10 cellular contexts compared by ENCODE assay signal in genomic region chr1:26021647-26022403, GRCh38. TPM values are rescaled to one million over a fixed set of nuclear protein-coding genes. Genes with fewer than 3 reads are reported as not detected.
A peak's percentile ranks its signal among the peaks of the same experiment; 100 is the strongest.
DNase-seq lines count a peak whose midpoint lies in the region; ATAC-seq, FAIRE-seq and TF ChIP-seq lines count a peak whose summit lies in the region.
"Had no signal": no experiment of that assay in that cellular context is flagged by ENCODE, and none has a peak within 500 bp of the region (broad histone marks: within the 10 kb centered on the region; RNA-seq: fewer than 3 reads in every experiment).

A gene with protein sequence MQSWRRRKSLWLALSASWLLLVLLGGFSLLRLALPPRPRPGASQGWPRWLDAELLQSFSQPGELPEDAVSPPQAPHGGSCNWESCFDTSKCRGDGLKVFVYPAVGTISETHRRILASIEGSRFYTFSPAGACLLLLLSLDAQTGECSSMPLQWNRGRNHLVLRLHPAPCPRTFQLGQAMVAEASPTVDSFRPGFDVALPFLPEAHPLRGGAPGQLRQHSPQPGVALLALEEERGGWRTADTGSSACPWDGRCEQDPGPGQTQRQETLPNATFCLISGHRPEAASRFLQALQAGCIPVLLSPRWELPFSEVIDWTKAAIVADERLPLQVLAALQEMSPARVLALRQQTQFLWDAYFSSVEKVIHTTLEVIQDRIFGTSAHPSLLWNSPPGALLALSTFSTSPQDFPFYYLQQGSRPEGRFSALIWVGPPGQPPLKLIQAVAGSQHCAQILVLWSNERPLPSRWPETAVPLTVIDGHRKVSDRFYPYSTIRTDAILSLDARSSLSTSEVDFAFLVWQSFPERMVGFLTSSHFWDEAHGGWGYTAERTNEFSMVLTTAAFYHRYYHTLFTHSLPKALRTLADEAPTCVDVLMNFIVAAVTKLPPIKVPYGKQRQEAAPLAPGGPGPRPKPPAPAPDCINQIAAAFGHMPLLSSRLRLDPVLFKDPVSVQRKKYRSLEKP (plus strand): TSS chr1:26021775. CDS start chr1:26022647, 872 bp downstream.

- H3K27ac Mint-ChIP-seq in endodermal cell (peak within 1 kb of the TSS; percentile 84), mesothelial cell of epicardium (peak within 1 kb of the TSS; percentile 34)
- H3K27ac Mint-ChIP-seq: CD8-positive, alpha-beta T cell had no signal

- no peak within 1 kb of the TSS for H3K9ac ChIP-seq in endodermal cell (ENCODE audit: extremely low read depth, low read length, poor library complexity, severe bottlenecking)

- H3K4me3 ChIP-seq in AG04450 (ENCODE audit: low read depth, low read length) (peak within 1 kb of the TSS; percentile 64), endodermal cell (ENCODE audit: low read length) (peak within 1 kb of the TSS; percentile 77)
- H3K4me3 ChIP-seq: SK-N-MC had no signal

- no peak for DNase-seq in AG04450 (ENCODE audit: low read depth, low spot score)
- peak; percentile 76 for DNase-seq in NCI-H2227 (lab: John Stamatoyannopoulos, UW; ENCODE audit: unreplicated experiment)
- peak; percentile 91 for DNase-seq in endodermal cell
- DNase-seq in mesothelial cell of epicardium (ENCODE audit: low spot score in 2 of 2, unreplicated experiment in 2 of 2): peak in 1 of 2 experiments; percentile 56
- no peak for DNase-seq in activated gamma-delta T cell treated with Interleukin-2 at 50 U/mL for 16 hours
- DNase-seq in RWPE1 (ENCODE audit: low spot score): no peak
- no peak for DNase-seq in H54 (ENCODE audit: insufficient read length, low spot score)
- DNase-seq: CD8-positive, alpha-beta T cell had no signal

- TF ChIP-seq CTCF in AG04450 (IDR thresholded peaks at IDR 0.05; ENCODE audit: low read depth, low read length) (no peak; the same call in 1 of the 2 replicates), endodermal cell (conservative IDR thresholded peaks at IDR 0.05) (no peak), mesothelial cell of epicardium (IDR thresholded peaks at IDR 0.05; ENCODE audit: unreplicated experiment) (no peak), RWPE1 (conservative IDR thresholded peaks at IDR 0.05; ENCODE audit: low read depth) (no peak)

- no peaks in the 10 kb centered on the region for H3K36me3 ChIP-seq in endodermal cell (ENCODE audit: control insufficient read depth, insufficient read depth, low read length)

- H3K9me3 ChIP-seq in AG04450 (ENCODE audit: control insufficient read depth, insufficient read depth, low read length) (no peaks in the 10 kb centered on the region; the same call in 1 of the 2 replicates), endodermal cell (ENCODE audit: control insufficient read depth, low read length) (no peaks in the 10 kb centered on the region)

- 48 to 58% methylated on average over 9 to 15 of the region's 15 CpGs for WGBS in endodermal cell (ENCODE audit: insufficient coverage in 1 of 2, insufficient read length in 1 of 2), 2 experiments

- no peaks in the 10 kb centered on the region for H3K9me3 Mint-ChIP-seq in endodermal cell
- H3K9me3 Mint-ChIP-seq in mesothelial cell of epicardium: no peaks in the 10 kb centered on the region
- H3K9me3 Mint-ChIP-seq: CD8-positive, alpha-beta T cell had no signal

- H3K27ac ChIP-seq in AG04450 (ENCODE audit: low read depth, low read length) (peak within 1 kb of the TSS; percentile 21), endodermal cell (ENCODE audit: low read depth, low read length) (peak within 1 kb of the TSS; percentile 37), RWPE1 (no peak within 1 kb of the TSS)
- H3K27ac ChIP-seq: SK-N-MC had no signal

- H3K36me3 Mint-ChIP-seq in endodermal cell (ENCODE audit: low read depth) (no peaks in the 10 kb centered on the region), mesothelial cell of epicardium (no peaks in the 10 kb centered on the region)
- H3K36me3 Mint-ChIP-seq: CD8-positive, alpha-beta T cell had no signal

- H3K4me1 ChIP-seq in endodermal cell (ENCODE audit: control insufficient read depth, insufficient read depth, low read length): peaks cover 2% of the 10 kb centered on the region

- CTCF ChIA-PET in AG04450 (lab: Charles Lee): no interaction called here
- CTCF ChIA-PET in RWPE1 (lab: Yijun Ruan, JAX): interaction anchor here (0.6 kb wide), 1 partner anchor 534 kb away, joined by 4 read pairs; no protein-coding TSS in a partner anchor

- no peak for ATAC-seq in HG02642 (IDR thresholded peaks at IDR 0.05; ENCODE audit: poor library complexity, unreplicated experiment)
- ATAC-seq: CD8-positive, alpha-beta T cell had no signal

- TF ChIP-seq POLR2A in H54 (IDR thresholded peaks at IDR 0.05; ENCODE audit: low read depth, low read length): no peak

- H3K4me1 Mint-ChIP-seq in endodermal cell (peaks cover 19% of the 10 kb centered on the region), mesothelial cell of epicardium (peaks cover 56% of the 10 kb centered on the region)

- H3K4me3 Mint-ChIP-seq in endodermal cell: peak within 1 kb of the TSS; percentile 65
- H3K4me3 Mint-ChIP-seq in mesothelial cell of epicardium: peak within 1 kb of the TSS; percentile 95
- H3K4me3 Mint-ChIP-seq: CD8-positive, alpha-beta T cell had no signal

- POLR2A ChIA-PET in AG04450 (lab: Yijun Ruan, JAX) (interaction anchor here (0.6 kb wide), 1 partner anchor 28 kb away, joined by 4 read pairs; no protein-coding TSS in a partner anchor), RWPE1 (lab: Yijun Ruan, JAX; ENCODE audit: low non-redundant PET) (no interaction called here)

- H3K27me3 Mint-ChIP-seq in endodermal cell (ENCODE audit: insufficient read depth) (peaks cover 2% of the 10 kb centered on the region), mesothelial cell of epicardium (ENCODE audit: low read depth) (no peaks in the 10 kb centered on the region)

- H3K27me3 ChIP-seq in AG04450 (ENCODE audit: control insufficient read depth, insufficient read depth, low read length) (no peaks in the 10 kb centered on the region), endodermal cell (ENCODE audit: control insufficient read depth, insufficient read depth, low read length, poor library complexity, severe bottlenecking) (no peaks in the 10 kb centered on the region)

- no peak for FAIRE-seq in H54 (lab: Jason Lieb, UNC)

RNA-seq across cellular contexts. Expression of the gene that starts here (rescaled TPM):
- polyA plus RNA-seq in AG04450 (2011; rRNA removed): 1.3 and 1.8 TPM in 2 replicates
- 2.3 and 4.0 TPM in 2 replicates for polyA minus RNA-seq in AG04450 (2011; rRNA and poly(A)+ RNA removed)
- total RNA-seq in endodermal cell (1 to 10 TPM; 3.3 to 3.7 TPM), mesothelial cell of epicardium (6.9 to 8.2 TPM (median 7.1 TPM) in 3 replicates)
- polyA plus RNA-seq in endodermal cell (2013, experiment 1 of 2): 2.5 TPM
- polyA plus RNA-seq in endodermal cell (2013, experiment 2 of 2): 2.1 TPM

Comparison
In these comparisons a context has a peak if more than half of its experiments do, and no peak if none do; other contexts are left out.
1. DNase-seq: peak in NCI-H2227 (single experiment) and endodermal cell (single experiment); none in AG04450 (single experiment), activated gamma-delta T cell treated with Interleukin-2 at 50 U/mL for 16 hours (single experiment), RWPE1 (single experiment) and H54 (single experiment).